In genomic region chr4:80073362-80074008, GRCh38 we compare ENCODE assay signal across 8 cellular contexts. TPM values are rescaled to one million over a fixed set of nuclear protein-coding genes. Genes with fewer than 3 reads are reported as not detected.
DNase-seq lines count a peak whose midpoint lies in the region; ATAC-seq and TF ChIP-seq lines count a peak whose summit lies in the region.

No MANE protein-coding gene starts in this region.

- TF ChIP-seq CTCF in HEK293 (tag by site-specific recombination; IDR thresholded peaks at IDR 0.05) (no peak), NB4 (IDR thresholded peaks at IDR 0.05; ENCODE audit: low read depth, low read length) (no peak), brain (conservative IDR thresholded peaks at IDR 0.05) (no peak)

- H3K27me3 Mint-ChIP-seq in brain = peaks cover 2% of the 10 kb centered on the region
- no peaks in the 10 kb centered on the region for H3K27me3 Mint-ChIP-seq in memory B cell

- DNase-seq in NB4 (ENCODE audit: low read depth) = no peak
- peak; percentile 44 to 54 for DNase-seq in memory B cell (ENCODE audit: low spot score in 2 of 2)
- DNase-seq in NCI-H187 treated with DMSO at 0.1 percent for 48 hours (lab: John Stamatoyannopoulos, UW) = no peak
- DNase-seq in HuH-7.5 (ENCODE audit: low spot score) = no peak
- no peak for DNase-seq in stimulated activated CD8-positive, alpha-beta memory T cell treated with anti-CD3 and anti-CD28 coated beads, Interleukin-4, amount 100 ng/mL, for 48 hours

- peak overlapping the region; percentile 87 for H3K27ac ChIP-seq in HEK293 (ENCODE audit: extremely low read depth, low read depth, low read length)

- ATAC-seq in GM18505 (IDR thresholded peaks at IDR 0.05; ENCODE audit: unreplicated experiment) (peak; percentile 45), memory B cell (ENCODE audit: low read depth) (peak; percentile 65)

- H3K4me1 Mint-ChIP-seq in brain = peaks cover 45% of the 10 kb centered on the region
- peaks cover 23% of the 10 kb centered on the region for H3K4me1 Mint-ChIP-seq in memory B cell

- H3K4me3 ChIP-seq in HEK293 (ENCODE audit: low read depth, low read length) = peak overlapping the region; percentile 80
- H3K4me3 ChIP-seq in NB4 (ENCODE audit: low read depth, low read length) = peak overlapping the region; percentile 80

- H3K4me1 ChIP-seq in HEK293 (ENCODE audit: control insufficient read depth, insufficient read depth, low read length) = peaks cover 3% of the 10 kb centered on the region; the same call in 1 of the 2 replicates

- H3K9me3 Mint-ChIP-seq in brain (peaks cover 0 to 8% (median 0%) of the 10 kb centered on the region in 5 experiments), memory B cell (no peaks in the 10 kb centered on the region)

- peaks cover 0 to 5% of the 10 kb centered on the region in 2 experiments; a peak in 1 of 3 replicates for H3K36me3 ChIP-seq in HEK293 (ENCODE audit: control insufficient read depth in 2 of 2, insufficient read depth in 1 of 2, low read length in 2 of 2)

- POLR2A ChIA-PET in HEK293 (lab: Yijun Ruan, JAX) = interaction anchor here (1.0 to 1.3 kb wide), 2 partner anchors 17 to 111 kb away, joined by 3 to 4 read pairs; no protein-coding TSS in a partner anchor

- TF ChIP-seq POLR2A in GM18505 (IDR thresholded peaks at IDR 0.05; ENCODE audit: borderline replicate concordance, extremely low read depth, insufficient read depth, insufficient read length) (peak; percentile 47), NB4 (IDR thresholded peaks at IDR 0.05; ENCODE audit: extremely low read depth, insufficient read length) (no peak)

- H3K4me3 Mint-ChIP-seq in brain (peak overlapping the region; percentile 93 to 99 (median 96)), memory B cell (peak overlapping the region; percentile 94)

- H3K27ac Mint-ChIP-seq in brain (peak overlapping the region; percentile 69 to 98 (median 88)), memory B cell (peak overlapping the region; percentile 97)

- H3K9me3 ChIP-seq in HEK293 (ENCODE audit: control insufficient read depth, insufficient read depth, low read depth, low read length) = no peaks in the 10 kb centered on the region

- CTCF ChIA-PET in HEK293 (lab: Yijun Ruan, JAX) = interaction anchor here (0.5 to 0.7 kb wide), 2 partner anchors 712 to 1840 kb away, joined by 3 to 4 read pairs; no protein-coding TSS in a partner anchor

- H3K36me3 Mint-ChIP-seq in brain = peaks cover 13% of the 10 kb centered on the region
- peaks cover 12% of the 10 kb centered on the region for H3K36me3 Mint-ChIP-seq in memory B cell

TF ChIP-seq in HEK293, 187 proteins besides CTCF, POLR2A, EP300 and RAD21:
- TF ChIP-seq WT1 (tag by site-specific recombination; IDR thresholded peaks at IDR 0.05) (peak; percentile 60), ZNF335 (tag by site-specific recombination; conservative IDR thresholded peaks at IDR 0.05) (0 out of 2 replicates have a peak, but pooled peaks have one; percentile 41), ZNF184 (tag by site-specific recombination; IDR thresholded peaks at IDR 0.05) (peak; percentile 21; the same call in 1 of the 2 replicates), ZBTB21 (tag by site-specific recombination; IDR thresholded peaks at IDR 0.05) (no peak), PRDM10 (tag by site-specific recombination; IDR thresholded peaks at IDR 0.05) (peak; percentile 37; the same call in 1 of the 2 replicates)

RNA-seq across cellular contexts. Expression of gene ANTXR2, which starts 0.5 kb away (rescaled TPM):
- 2.0 TPM for polyA plus RNA-seq in brain (ENCODE audit: insufficient read depth, low read depth, low replicate concordance)

Comparison
In these comparisons a context has a peak if more than half of its experiments do, and no peak if none do; other contexts are left out.
1. DNase-seq: peak in memory B cell (2 of 2); none in NB4 (single experiment), NCI-H187 treated with DMSO at 0.1 percent for 48 hours (single experiment), HuH-7.5 (single experiment) and stimulated activated CD8-positive, alpha-beta memory T cell treated with anti-CD3 and anti-CD28 coated beads, Interleukin-4, amount 100 ng/mL, for 48 hours (single experiment).